In genomic region chr2:21006423-21007128, GRCh38 we compare ENCODE assay signal across 1 cellular context.
TF ChIP-seq lines count a peak whose summit lies in the region.

No MANE protein-coding gene starts in this region.

TF ChIP-seq in HepG2, 621 proteins besides CTCF, POLR2A, EP300 and RAD21 (continued from another document and continues in another):
- TF ChIP-seq, protein P1, sequence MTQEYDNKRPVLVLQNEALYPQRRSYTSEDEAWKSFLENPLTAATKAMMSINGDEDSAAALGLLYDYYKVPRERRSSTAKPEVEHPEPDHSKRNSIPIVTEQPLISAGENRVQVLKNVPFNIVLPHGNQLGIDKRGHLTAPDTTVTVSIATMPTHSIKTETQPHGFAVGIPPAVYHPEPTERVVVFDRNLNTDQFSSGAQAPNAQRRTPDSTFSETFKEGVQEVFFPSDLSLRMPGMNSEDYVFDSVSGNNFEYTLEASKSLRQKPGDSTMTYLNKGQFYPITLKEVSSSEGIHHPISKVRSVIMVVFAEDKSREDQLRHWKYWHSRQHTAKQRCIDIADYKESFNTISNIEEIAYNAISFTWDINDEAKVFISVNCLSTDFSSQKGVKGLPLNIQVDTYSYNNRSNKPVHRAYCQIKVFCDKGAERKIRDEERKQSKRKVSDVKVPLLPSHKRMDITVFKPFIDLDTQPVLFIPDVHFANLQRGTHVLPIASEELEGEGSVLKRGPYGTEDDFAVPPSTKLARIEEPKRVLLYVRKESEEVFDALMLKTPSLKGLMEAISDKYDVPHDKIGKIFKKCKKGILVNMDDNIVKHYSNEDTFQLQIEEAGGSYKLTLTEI (CRISPR knock-in tag; conservative IDR thresholded peaks at IDR 0.05), result no peak
- TF ChIP-seq, protein P2, sequence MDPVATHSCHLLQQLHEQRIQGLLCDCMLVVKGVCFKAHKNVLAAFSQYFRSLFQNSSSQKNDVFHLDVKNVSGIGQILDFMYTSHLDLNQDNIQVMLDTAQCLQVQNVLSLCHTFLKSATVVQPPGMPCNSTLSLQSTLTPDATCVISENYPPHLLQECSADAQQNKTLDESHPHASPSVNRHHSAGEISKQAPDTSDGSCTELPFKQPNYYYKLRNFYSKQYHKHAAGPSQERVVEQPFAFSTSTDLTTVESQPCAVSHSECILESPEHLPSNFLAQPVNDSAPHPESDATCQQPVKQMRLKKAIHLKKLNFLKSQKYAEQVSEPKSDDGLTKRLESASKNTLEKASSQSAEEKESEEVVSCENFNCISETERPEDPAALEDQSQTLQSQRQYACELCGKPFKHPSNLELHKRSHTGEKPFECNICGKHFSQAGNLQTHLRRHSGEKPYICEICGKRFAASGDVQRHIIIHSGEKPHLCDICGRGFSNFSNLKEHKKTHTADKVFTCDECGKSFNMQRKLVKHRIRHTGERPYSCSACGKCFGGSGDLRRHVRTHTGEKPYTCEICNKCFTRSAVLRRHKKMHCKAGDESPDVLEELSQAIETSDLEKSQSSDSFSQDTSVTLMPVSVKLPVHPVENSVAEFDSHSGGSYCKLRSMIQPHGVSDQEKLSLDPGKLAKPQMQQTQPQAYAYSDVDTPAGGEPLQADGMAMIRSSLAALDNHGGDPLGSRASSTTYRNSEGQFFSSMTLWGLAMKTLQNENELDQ (CRISPR knock-in tag; IDR thresholded peaks at IDR 0.05; ENCODE audit: borderline replicate concordance), result no peak
- 0 out of 2 replicates have a peak, but pooled peaks have one; percentile 35 for TF ChIP-seq RFXAP (CRISPR knock-in tag; IDR thresholded peaks at IDR 0.05; ENCODE audit: borderline replicate concordance)
- TF ChIP-seq ZSCAN21 (CRISPR knock-in tag; IDR thresholded peaks at IDR 0.05; ENCODE audit: borderline replicate concordance), result no peak; the same call in 1 of the 2 replicates
- no peak for TF ChIP-seq ARID5B (CRISPR knock-in tag; IDR thresholded peaks at IDR 0.05)
- no peak for TF ChIP-seq ZNF280B (CRISPR knock-in tag; IDR thresholded peaks at IDR 0.05; ENCODE audit: borderline replicate concordance)
- TF ChIP-seq ZNF446 (CRISPR knock-in tag; IDR thresholded peaks at IDR 0.05), result no peak
- no peak for TF ChIP-seq ZNF281 (CRISPR knock-in tag; IDR thresholded peaks at IDR 0.05; ENCODE audit: borderline replicate concordance)
- no peak for TF ChIP-seq SCMH1 (CRISPR knock-in tag; IDR thresholded peaks at IDR 0.05; ENCODE audit: borderline replicate concordance)
- no peak for TF ChIP-seq ZNF234 (CRISPR knock-in tag; conservative IDR thresholded peaks at IDR 0.05)
- no peak for TF ChIP-seq HDAC1 (CRISPR knock-in tag; IDR thresholded peaks at IDR 0.05)
- no peak for TF ChIP-seq FOXA3 (CRISPR knock-in tag; IDR thresholded peaks at IDR 0.05)
- no peak for TF ChIP-seq ZIK1 (CRISPR knock-in tag; IDR thresholded peaks at IDR 0.05; ENCODE audit: borderline replicate concordance, low read depth)
- no peak for TF ChIP-seq U2AF2 (IDR thresholded peaks at IDR 0.05; ENCODE audit: low read depth, low read length)
- TF ChIP-seq, protein P3, sequence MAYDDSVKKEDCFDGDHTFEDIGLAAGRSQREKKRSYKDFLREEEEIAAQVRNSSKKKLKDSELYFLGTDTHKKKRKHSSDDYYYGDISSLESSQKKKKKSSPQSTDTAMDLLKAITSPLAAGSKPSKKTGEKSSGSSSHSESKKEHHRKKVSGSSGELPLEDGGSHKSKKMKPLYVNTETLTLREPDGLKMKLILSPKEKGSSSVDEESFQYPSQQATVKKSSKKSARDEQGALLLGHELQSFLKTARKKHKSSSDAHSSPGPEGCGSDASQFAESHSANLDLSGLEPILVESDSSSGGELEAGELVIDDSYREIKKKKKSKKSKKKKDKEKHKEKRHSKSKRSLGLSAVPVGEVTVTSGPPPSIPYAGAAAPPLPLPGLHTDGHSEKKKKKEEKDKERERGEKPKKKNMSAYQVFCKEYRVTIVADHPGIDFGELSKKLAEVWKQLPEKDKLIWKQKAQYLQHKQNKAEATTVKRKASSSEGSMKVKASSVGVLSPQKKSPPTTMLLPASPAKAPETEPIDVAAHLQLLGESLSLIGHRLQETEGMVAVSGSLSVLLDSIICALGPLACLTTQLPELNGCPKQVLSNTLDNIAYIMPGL (CRISPR knock-in tag; IDR thresholded peaks at IDR 0.05; ENCODE audit: borderline replicate concordance in 1 of 2, low read depth in 1 of 2), result no peak; a peak in 2 of 4 replicates
- TF ChIP-seq CENPX (CRISPR knock-in tag; IDR thresholded peaks at IDR 0.05), result no peak
- TF ChIP-seq ZNF451 (CRISPR knock-in tag; IDR thresholded peaks at IDR 0.05), result no peak
- no peak for TF ChIP-seq ZBTB3 (CRISPR knock-in tag; IDR thresholded peaks at IDR 0.05; ENCODE audit: borderline replicate concordance, low read depth)
- TF ChIP-seq KAT7 (CRISPR knock-in tag; IDR thresholded peaks at IDR 0.05; ENCODE audit: borderline replicate concordance), result no peak
- TF ChIP-seq, protein P4, sequence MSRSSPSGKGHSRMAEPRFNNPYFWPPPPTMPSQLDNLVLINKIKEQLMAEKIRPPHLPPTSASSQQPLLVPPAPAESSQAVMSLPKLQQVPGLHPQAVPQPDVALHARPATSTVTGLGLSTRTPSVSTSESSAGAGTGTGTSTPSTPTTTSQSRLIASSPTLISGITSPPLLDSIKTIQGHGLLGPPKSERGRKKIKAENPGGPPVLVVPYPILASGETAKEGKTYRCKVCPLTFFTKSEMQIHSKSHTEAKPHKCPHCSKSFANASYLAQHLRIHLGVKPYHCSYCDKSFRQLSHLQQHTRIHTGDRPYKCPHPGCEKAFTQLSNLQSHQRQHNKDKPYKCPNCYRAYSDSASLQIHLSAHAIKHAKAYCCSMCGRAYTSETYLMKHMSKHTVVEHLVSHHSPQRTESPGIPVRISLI (CRISPR knock-in tag; IDR thresholded peaks at IDR 0.05; ENCODE audit: borderline replicate concordance), result no peak
- TF ChIP-seq HNRNPUL1 (IDR thresholded peaks at IDR 0.05; ENCODE audit: low read depth, low read length), result no peak
- no peak for TF ChIP-seq AHDC1 (CRISPR knock-in tag; IDR thresholded peaks at IDR 0.05; ENCODE audit: borderline replicate concordance)
- no peak for TF ChIP-seq ZNF720 (CRISPR knock-in tag; IDR thresholded peaks at IDR 0.05)
- TF ChIP-seq PRDM10 (CRISPR knock-in tag; IDR thresholded peaks at IDR 0.05; ENCODE audit: low read depth), result no peak; the same call in 1 of the 2 replicates
- TF ChIP-seq KLF12 (CRISPR knock-in tag; IDR thresholded peaks at IDR 0.05; ENCODE audit: borderline replicate concordance), result no peak
- TF ChIP-seq CBX5 (CRISPR knock-in tag; IDR thresholded peaks at IDR 0.05; ENCODE audit: borderline replicate concordance), result 0 out of 2 replicates have a peak, but pooled peaks have one; percentile 68
